In the genomic region with DNA sequence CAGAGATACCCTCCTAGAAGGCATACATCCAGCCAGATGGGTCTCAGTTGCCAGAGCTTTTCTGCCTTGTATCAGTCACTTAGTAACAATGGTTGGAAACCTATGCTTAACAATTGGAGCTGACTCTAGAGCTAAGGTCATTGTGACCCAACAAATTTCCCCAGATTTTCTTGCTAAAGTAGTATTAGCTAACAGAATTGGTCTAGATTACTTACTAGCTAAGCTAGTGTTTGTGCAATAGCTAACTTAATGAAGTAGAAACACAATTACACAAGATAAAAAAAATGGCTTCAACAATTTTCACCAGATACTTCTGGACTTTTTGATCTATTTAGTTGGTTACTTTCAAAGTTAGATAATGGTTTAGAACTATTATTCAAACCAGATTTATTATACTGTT, we compare ENCODE assay signal across 28 cellular contexts.
"Had no signal": no experiment of that assay in that cellular context is flagged by ENCODE, and none has a peak within 500 bp of the region (broad histone marks: within the 10 kb centered on the region; RNA-seq: fewer than 3 reads in every experiment).

No MANE protein-coding gene starts in this region.

- H3K9me3 ChIP-seq: colonic mucosa, esophagus muscularis mucosa, esophagus squamous epithelium, gastrocnemius medialis, gastroesophageal sphincter, heart left ventricle, heart right ventricle had no signal

- H3K27ac ChIP-seq: colonic mucosa, coronary artery, dorsolateral prefrontal cortex, epithelial cell of prostate, esophagus muscularis mucosa, esophagus squamous epithelium, foreskin keratinocyte, gastrocnemius medialis, gastroesophageal sphincter, heart left ventricle, heart right ventricle had no signal

- FAIRE-seq: colon, endometrium, endothelial cell of umbilical vein, frontal cortex had no signal

- H3K4me1 ChIP-seq: colonic mucosa, foreskin keratinocyte, gastrocnemius medialis had no signal

- H3K4me3 ChIP-seq: colonic mucosa, coronary artery, dorsolateral prefrontal cortex, esophagus muscularis mucosa, esophagus squamous epithelium, gastrocnemius medialis, gastroesophageal sphincter, heart left ventricle, heart right ventricle had no signal

- DNase-seq: colonic mucosa; cortex of kidney; dermis blood vessel endothelial cell; dorsolateral prefrontal cortex; effector CD4-positive, alpha-beta T cell; effector CD8-positive, alpha-beta T cell; effector memory CD4-positive, alpha-beta T cell; effector memory CD8-positive, alpha-beta T cell; endodermal cell; erythroblast; esophagus squamous epithelium; foreskin fibroblast; foreskin keratinocyte; foreskin melanocyte; gastrocnemius medialis; glutamatergic neuron; head of caudate nucleus; heart left ventricle; heart right ventricle had no signal

- ATAC-seq: effector memory CD8-positive, alpha-beta T cell; esophagus mucosa; foreskin keratinocyte; gastrocnemius medialis; gastroesophageal sphincter; heart left ventricle; heart right ventricle had no signal

- H3K36me3 ChIP-seq: colonic mucosa, esophagus muscularis mucosa, esophagus squamous epithelium, gastrocnemius medialis, gastroesophageal sphincter, heart left ventricle, heart right ventricle had no signal
